Comparison of ENCODE assay signal across 1 cellular context in the genomic region with DNA sequence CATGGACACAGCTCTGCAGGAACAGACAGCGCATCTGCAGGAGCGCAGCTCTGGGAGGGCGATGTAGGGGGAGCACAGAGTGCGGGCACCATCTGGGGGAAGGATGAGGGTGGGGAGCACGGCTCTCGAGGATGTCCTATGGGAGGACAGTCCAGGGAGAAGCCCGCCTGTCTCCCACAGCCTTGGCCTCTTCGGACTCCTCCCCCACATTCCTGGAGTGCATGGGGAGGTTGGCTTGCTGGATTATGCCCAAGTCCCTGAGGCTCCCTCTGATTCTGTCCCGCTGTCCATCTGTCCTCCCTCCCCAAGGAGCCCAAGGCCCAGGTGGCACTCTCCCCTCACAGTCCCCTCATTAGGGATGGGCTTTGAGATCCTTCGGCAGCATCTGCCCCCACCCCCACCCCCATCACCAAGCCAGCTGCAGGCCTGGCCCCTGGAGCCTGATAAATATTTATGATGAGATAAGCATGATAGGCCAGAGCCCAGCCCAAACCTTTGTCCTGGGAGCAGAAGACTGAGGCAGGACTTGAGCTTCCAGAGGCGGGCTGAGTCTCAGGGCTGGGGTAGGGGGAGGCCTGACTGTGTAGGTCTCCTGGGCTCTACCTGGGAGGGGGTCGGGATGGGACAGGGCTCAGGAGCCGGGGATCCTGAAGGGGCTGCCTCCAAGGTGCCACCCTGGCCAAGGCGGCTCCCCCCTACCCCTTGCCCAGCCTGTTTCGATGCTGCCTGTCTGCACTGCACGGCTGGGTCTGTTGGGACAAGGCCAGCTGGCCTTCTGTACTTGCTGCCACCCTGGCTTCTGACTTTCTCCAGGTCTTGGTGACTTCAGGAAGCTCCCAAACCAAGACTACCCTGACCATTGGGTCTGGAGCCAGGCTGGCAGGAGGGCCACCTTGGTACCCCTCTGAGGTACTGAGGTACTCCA.
TF ChIP-seq lines count a peak whose summit lies in the region.

No MANE protein-coding gene starts in this region.

TF ChIP-seq in IMR-90, 13 proteins besides CTCF, POLR2A, EP300 and RAD21:
- TF ChIP-seq RCOR1 (IDR thresholded peaks at IDR 0.05; ENCODE audit: insufficient replicate concordance, low read length) = no peak
- TF ChIP-seq ELK1 (IDR thresholded peaks at IDR 0.05; ENCODE audit: borderline replicate concordance, low read depth, low read length) = no peak
- peak; percentile 50; the same call in 1 of the 2 replicates for TF ChIP-seq MAZ (IDR thresholded peaks at IDR 0.05; ENCODE audit: borderline replicate concordance, low read depth, low read length)
- no peak for TF ChIP-seq CEBPB (IDR thresholded peaks at IDR 0.05; ENCODE audit: low read depth, low read length)
